26 cellular contexts compared by ENCODE assay signal in genomic region chr1:178639326-178639725, GRCh38.
"Had no signal": no experiment of that assay in that cellular context is flagged by ENCODE, and none has a peak within 500 bp of the region (broad histone marks: within the 10 kb centered on the region; RNA-seq: fewer than 3 reads in every experiment).

No MANE protein-coding gene starts in this region.

- H3K27ac ChIP-seq: body of pancreas, cardiac muscle cell, heart left ventricle, lower lobe of right lung, ovary, prostate gland, right atrium auricular region, tibial artery, VCaP had no signal

- H3K36me3 ChIP-seq: cardiac muscle cell, heart left ventricle, lower lobe of right lung, ovary, prostate gland, right atrium auricular region, tibial artery had no signal

- H3K36me3 Mint-ChIP-seq: immature natural killer cell, mesothelial cell of epicardium, natural killer cell had no signal

- H3K27me3 Mint-ChIP-seq: activated CD8-positive, alpha-beta T cell treated with anti-CD3 and anti-CD28 coated beads for 36 hours; activated naive CD8-positive, alpha-beta T cell treated with anti-CD3 and anti-CD28 coated beads, Interleukin-2, amount 50 U/mL, for 24 hours; dendritic cell treated with granulocyte-macrophage colony-stimulating factor and Interleukin-4, amounts not matched to agents 40 ng/mL and 50 ng/mL, for 4 days had no signal

- H3K4me3 Mint-ChIP-seq: activated CD4-positive, alpha-beta T cell treated with anti-CD3 and anti-CD28 coated beads, Interleukin-2, amount 10 ng/mL, durations not matched to agents 7 days and 5 days; activated CD8-positive, alpha-beta T cell treated with anti-CD3 and anti-CD28 coated beads for 36 hours; activated naive CD8-positive, alpha-beta T cell treated with anti-CD3 and anti-CD28 coated beads, Interleukin-2, amount 50 U/mL, for 24 hours; activated T-helper 1 cell treated with anti-CD3 and anti-CD28 coated beads, Interleukin-12 subunit alpha, Interleukin-12 subunit beta, Interleukin-2, Interleukin-4 antibody, amounts not matched to agents 30 ng/mL and 10 ng/mL and 1 ng/mL, durations not matched to agents 14 hours and 24 hours and 36 hours; dendritic cell treated with granulocyte-macrophage colony-stimulating factor and Interleukin-4, amounts not matched to agents 40 ng/mL and 50 ng/mL, for 4 days; immature natural killer cell; mesothelial cell of epicardium; natural killer cell; stimulated activated naive CD8-positive, alpha-beta T cell treated with anti-CD3 and anti-CD28 coated beads, Interleukin-15, Interleukin-2, amounts not matched to agents 100 ng/mL and 50 ng/mL, for 24 hours had no signal

- ATAC-seq: activated CD8-positive, alpha-beta T cell treated with anti-CD3 and anti-CD28 coated beads for 36 hours; activated naive CD8-positive, alpha-beta T cell treated with anti-CD3 and anti-CD28 coated beads, Interleukin-2, amount 50 U/mL, for 24 hours; body of pancreas; heart left ventricle; left lobe of liver; lower lobe of right lung; natural killer cell had no signal

- H3K9me3 ChIP-seq: body of pancreas, heart left ventricle, lower lobe of right lung, ovary, prostate gland, right atrium auricular region, tibial artery had no signal

- H3K4me3 ChIP-seq: body of pancreas, cardiac muscle cell, heart left ventricle, lower lobe of right lung, ovary, prostate gland, right atrium auricular region, tibial artery had no signal

- H3K4me1 ChIP-seq: lower lobe of right lung, prostate gland, tibial artery had no signal

- H3K27me3 ChIP-seq: body of pancreas, cardiac muscle cell, heart left ventricle, ovary, right atrium auricular region, tibial artery had no signal

- H3K4me1 Mint-ChIP-seq: activated CD4-positive, alpha-beta T cell treated with anti-CD3 and anti-CD28 coated beads, Interleukin-2, amount 10 ng/mL, durations not matched to agents 7 days and 5 days; activated naive CD8-positive, alpha-beta T cell treated with anti-CD3 and anti-CD28 coated beads, Interleukin-2, amount 50 U/mL, for 24 hours; immature natural killer cell; natural killer cell had no signal

- H3K9me3 Mint-ChIP-seq: activated CD4-positive, alpha-beta T cell treated with anti-CD3 and anti-CD28 coated beads, Interleukin-2, amount 10 ng/mL, durations not matched to agents 7 days and 5 days; activated CD8-positive, alpha-beta T cell treated with anti-CD3 and anti-CD28 coated beads for 36 hours; activated naive CD8-positive, alpha-beta T cell treated with anti-CD3 and anti-CD28 coated beads, Interleukin-2, amount 50 U/mL, for 24 hours; activated T-helper 1 cell treated with anti-CD3 and anti-CD28 coated beads, Interleukin-12 subunit alpha, Interleukin-12 subunit beta, Interleukin-2, Interleukin-4 antibody, amounts not matched to agents 30 ng/mL and 10 ng/mL and 1 ng/mL, durations not matched to agents 14 hours and 24 hours and 36 hours; dendritic cell treated with granulocyte-macrophage colony-stimulating factor and Interleukin-4, amounts not matched to agents 40 ng/mL and 50 ng/mL, for 4 days; immature natural killer cell; natural killer cell; stimulated activated naive CD8-positive, alpha-beta T cell treated with anti-CD3 and anti-CD28 coated beads, Interleukin-15, Interleukin-2, amounts not matched to agents 100 ng/mL and 50 ng/mL, for 24 hours had no signal

- H3K27ac Mint-ChIP-seq: activated CD4-positive, alpha-beta T cell treated with anti-CD3 and anti-CD28 coated beads, Interleukin-2, amount 10 ng/mL, durations not matched to agents 7 days and 5 days; activated CD8-positive, alpha-beta T cell treated with anti-CD3 and anti-CD28 coated beads for 36 hours; activated naive CD8-positive, alpha-beta T cell treated with anti-CD3 and anti-CD28 coated beads, Interleukin-2, amount 50 U/mL, for 24 hours; activated T-helper 1 cell treated with anti-CD3 and anti-CD28 coated beads, Interleukin-12 subunit alpha, Interleukin-12 subunit beta, Interleukin-2, Interleukin-4 antibody, amounts not matched to agents 30 ng/mL and 10 ng/mL and 1 ng/mL, durations not matched to agents 14 hours and 24 hours and 36 hours; dendritic cell treated with granulocyte-macrophage colony-stimulating factor and Interleukin-4, amounts not matched to agents 40 ng/mL and 50 ng/mL, for 4 days; immature natural killer cell; mesothelial cell of epicardium; natural killer cell; stimulated activated naive CD8-positive, alpha-beta T cell treated with anti-CD3 and anti-CD28 coated beads, Interleukin-15, Interleukin-2, amounts not matched to agents 100 ng/mL and 50 ng/mL, for 24 hours had no signal

- DNase-seq: activated CD4-positive, alpha-beta T cell treated with anti-CD3 and anti-CD28 coated beads, Interleukin-2, amount 10 ng/mL, durations not matched to agents 7 days and 5 days; activated CD4-positive, CD25-positive, alpha-beta regulatory T cell treated with anti-CD3 and anti-CD28 coated beads, Interleukin-2, amount 50 U/mL, for 72 hours; activated CD8-positive, alpha-beta T cell treated with anti-CD3 and anti-CD28 coated beads for 36 hours; activated gamma-delta T cell; activated naive CD4-positive, alpha-beta T cell treated with anti-CD3 and anti-CD28 coated beads, Interleukin-2, amount 50 U/mL, for 16 hours; activated naive CD8-positive, alpha-beta T cell treated with anti-CD3 and anti-CD28 coated beads, Interleukin-2, amount 50 U/mL, for 24 hours; anterior cingulate cortex; body of pancreas; effector memory CD4-positive, alpha-beta T cell; heart left ventricle; immature natural killer cell; lower lobe of right lung; natural killer cell; ovary; stimulated activated CD4-positive, alpha-beta T cell treated with anti-CD3 and anti-CD28 coated beads, Interleukin-12 subunit alpha, Interleukin-12 subunit beta, amount 100 ng/mL, for 4 hours; stimulated activated CD4-positive, alpha-beta T cell treated with anti-CD3 and anti-CD28 coated beads, Interleukin-4, amount 100 ng/mL, for 4 hours; tibial artery had no signal
